8 cellular contexts compared by ENCODE assay signal in the genomic region with DNA sequence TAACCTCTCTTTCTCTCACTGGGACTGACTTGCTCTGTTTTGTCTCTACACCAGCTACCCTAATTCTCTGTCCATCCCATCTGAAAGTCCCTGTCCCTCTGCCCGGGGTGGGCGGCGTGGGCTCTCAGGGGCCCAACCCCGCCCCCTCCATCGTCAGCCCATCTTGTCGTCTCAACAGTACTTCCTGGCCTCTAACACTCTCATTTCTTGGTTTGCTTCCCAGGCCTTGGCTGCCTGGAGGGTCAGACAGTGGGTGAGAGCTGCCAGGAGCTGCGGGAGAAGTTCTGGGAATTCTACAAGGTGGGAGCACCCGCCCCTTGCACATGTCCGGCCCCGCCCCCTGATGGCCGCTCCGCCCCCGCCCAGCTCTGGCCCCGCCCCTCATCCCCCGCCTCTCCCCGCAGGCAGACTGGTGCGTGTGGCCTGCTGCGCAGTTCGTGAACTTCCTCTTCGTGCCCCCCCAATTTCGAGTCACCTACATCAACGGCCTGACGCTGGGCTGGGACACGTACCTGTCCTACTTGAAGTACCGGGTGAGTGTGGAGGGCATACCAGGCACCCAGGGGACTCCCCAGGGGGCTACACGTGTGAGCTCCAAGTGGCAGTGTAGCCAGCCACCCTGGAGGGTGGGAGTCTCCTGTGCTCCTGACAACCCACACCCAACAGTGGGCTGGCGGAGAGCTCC. TPM values are rescaled to one million over a fixed set of nuclear protein-coding genes. Genes with fewer than 3 reads are reported as not detected.
DNase-seq lines count a peak whose midpoint lies in the region; ATAC-seq and TF ChIP-seq lines count a peak whose summit lies in the region.

No MANE protein-coding gene starts in this region.

- TF ChIP-seq CTCF in fibroblast of villous mesenchyme (IDR thresholded peaks at IDR 0.05; ENCODE audit: insufficient read depth, low read depth, low read length): no peak

- peak; percentile 72 for DNase-seq in activated CD8-positive, alpha-beta memory T cell treated with anti-CD3 and anti-CD28 coated beads for 24 hours
- DNase-seq in activated CD8-positive, alpha-beta memory T cell treated with anti-CD3 and anti-CD28 coated beads, Interleukin-2, amount 50 U/mL, for 4 hours: no peak
- peak; percentile 27 to 32 for DNase-seq in activated CD4-positive, alpha-beta T cell treated with anti-CD3 and anti-CD28 coated beads, Interleukin-2, amount 50 U/mL, for 48 hours
- peak; percentile 55 for DNase-seq in fibroblast of villous mesenchyme (ENCODE audit: low read depth)
- peak; percentile 6 for DNase-seq in stimulated activated CD4-positive, alpha-beta T cell treated with anti-CD3 and anti-CD28 coated beads, Interleukin-1b, Interleukin-23, amount 100 ng/mL, for 48 hours
- no peak for DNase-seq in H4 (ENCODE audit: low spot score)
- DNase-seq in activated CD4-positive, CD25-positive, alpha-beta regulatory T cell treated with anti-CD3 and anti-CD28 coated beads, Interleukin-2, amount 50 U/mL, for 72 hours: no peak

- ATAC-seq in HG02571 (IDR thresholded peaks at IDR 0.05; ENCODE audit: unreplicated experiment): no peak

- H3K4me3 ChIP-seq in fibroblast of villous mesenchyme (ENCODE audit: low read depth, low read length): peak overlapping the region; percentile 84

RNA-seq across cellular contexts. Expression of gene MPV17L2, which starts 1.7 kb away (rescaled TPM):
- 9.3 and 10.8 TPM in 2 replicates for total RNA-seq in fibroblast of villous mesenchyme
- 17.7 and 30.9 TPM in 2 replicates for total RNA-seq in H4 (2014; rRNA removed; shearing (Covaris generic))

RNA-seq across cellular contexts. Expression of gene RAB3A, which starts 9.1 kb away (rescaled TPM):
- 0.97 and 1.3 TPM in 2 replicates for total RNA-seq in fibroblast of villous mesenchyme
- total RNA-seq in H4 (2014; rRNA removed; shearing (Covaris generic)): 0.41 and 2.2 TPM in 2 replicates

RNA-seq across cellular contexts. Expression of gene IFI30, which starts 21.1 kb away (rescaled TPM):
- total RNA-seq in fibroblast of villous mesenchyme: 24.2 and 29.0 TPM in 2 replicates
- 156 and 172 TPM in 2 replicates for total RNA-seq in H4 (2014; rRNA removed; shearing (Covaris generic))

RNA-seq across cellular contexts. Expression of gene PDE4C, which starts 31.5 kb away (rescaled TPM):
- total RNA-seq in fibroblast of villous mesenchyme: under 0.01 and 0.32 TPM in 2 replicates
- total RNA-seq in H4 (2014; rRNA removed; shearing (Covaris generic)): 0.06 TPM in 1 of 2 replicates, not detected in the other

RNA-seq across cellular contexts. Expression of gene PIK3R2, which starts 41.7 kb away (rescaled TPM):
- 30.7 and 30.9 TPM in 2 replicates for total RNA-seq in fibroblast of villous mesenchyme
- total RNA-seq in H4 (2014; rRNA removed; shearing (Covaris generic)): 9.8 and 25.1 TPM in 2 replicates

Comparison
In these comparisons a context has a peak if more than half of its experiments do, and no peak if none do; other contexts are left out.
1. DNase-seq: peak in activated CD8-positive, alpha-beta memory T cell treated with anti-CD3 and anti-CD28 coated beads for 24 hours (single experiment), activated CD4-positive, alpha-beta T cell treated with anti-CD3 and anti-CD28 coated beads, Interleukin-2, amount 50 U/mL, for 48 hours (2 of 2), fibroblast of villous mesenchyme (single experiment) and stimulated activated CD4-positive, alpha-beta T cell treated with anti-CD3 and anti-CD28 coated beads, Interleukin-1b, Interleukin-23, amount 100 ng/mL, for 48 hours (single experiment); none in activated CD8-positive, alpha-beta memory T cell treated with anti-CD3 and anti-CD28 coated beads, Interleukin-2, amount 50 U/mL, for 4 hours (single experiment), H4 (single experiment) and activated CD4-positive, CD25-positive, alpha-beta regulatory T cell treated with anti-CD3 and anti-CD28 coated beads, Interleukin-2, amount 50 U/mL, for 72 hours (single experiment).